ENCODE assay signal across 30 cellular contexts in genomic region chr1:237013608-237014007, GRCh38. TPM values are rescaled to one million over a fixed set of nuclear protein-coding genes. Genes with fewer than 3 reads are reported as not detected.
DNase-seq lines count a peak whose midpoint lies in the region; ATAC-seq and TF ChIP-seq lines count a peak whose summit lies in the region.
"Had no signal": no experiment of that assay in that cellular context is flagged by ENCODE, and none has a peak within 500 bp of the region (broad histone marks: within the 10 kb centered on the region; RNA-seq: fewer than 3 reads in every experiment).

No MANE protein-coding gene starts in this region.

- H3K9me3 ChIP-seq in muscle layer of duodenum (ENCODE audit: control insufficient read depth in 1 of 2, low read length in 2 of 2) (no peaks in the 10 kb centered on the region), tibial artery (no peaks in the 10 kb centered on the region)
- H3K9me3 ChIP-seq: Peyer's patch had no signal

- DNase-seq in DMS 273 (lab: John Stamatoyannopoulos, UW; ENCODE audit: unreplicated experiment) (peak; percentile 20), DMS 273 treated with DMSO at 0.1 percent for 48 hours (lab: John Stamatoyannopoulos, UW) (no peak), cerebellar cortex (ENCODE audit: low spot score) (peak; percentile 24), tibial artery (no peak), omental fat pad (ENCODE audit: low spot score) (no peak), occipital lobe (lab: John Stamatoyannopoulos, UW) (no peak)
- DNase-seq: activated CD4-positive, alpha-beta memory T cell treated with anti-CD3 and anti-CD28 coated beads for 36 hours; activated CD4-positive, alpha-beta T cell treated with anti-CD3 and anti-CD28 coated beads for 1 hour; activated naive CD4-positive, alpha-beta T cell treated with anti-CD3 and anti-CD28 coated beads for 36 hours; cortex of kidney; effector memory CD4-positive, alpha-beta T cell; glutamatergic neuron; GOT3; midbrain; natural killer cell; NCI-H1048; NCI-H446 treated with DMSO at 0.1 percent for 48 hours; Peyer's patch; retina; SIG-M5; stimulated activated naive CD8-positive, alpha-beta T cell treated with anti-CD3 and anti-CD28 coated beads, Interleukin-15, Interleukin-2, amounts not matched to agents 100 U/mL and 50 U/mL, for 24 hours had no signal

- H3K4me1 ChIP-seq in muscle layer of duodenum (ENCODE audit: control insufficient read depth in 1 of 2, insufficient read depth in 2 of 2, low read length in 2 of 2) (peaks cover 0 to 4% of the 10 kb centered on the region in 2 donors), tibial artery (peaks cover 0 to 54% (median 18%) of the 10 kb centered on the region in 4 donors)
- H3K4me1 ChIP-seq: Peyer's patch had no signal

- H3K4me3 ChIP-seq in muscle layer of duodenum (ENCODE audit: low read depth in 1 of 2, low read length in 2 of 2) (no peak overlapping the region), tibial artery (no peak overlapping the region)
- H3K4me3 ChIP-seq: Peyer's patch, smooth muscle cell had no signal

- intact Hi-C loops in tibial artery (cut with DNase I; ENCODE audit: low total_unique reads) = no loop called here

- ATAC-seq in omental fat pad (ENCODE audit: low FRiP score) = no peak
- ATAC-seq in GM18909 (IDR thresholded peaks at IDR 0.05; ENCODE audit: poor library complexity, unreplicated experiment) = no peak
- ATAC-seq: natural killer cell; stimulated activated naive CD8-positive, alpha-beta T cell treated with anti-CD3 and anti-CD28 coated beads, Interleukin-15, Interleukin-2, amounts not matched to agents 100 U/mL and 50 U/mL, for 24 hours had no signal

- no peak for TF ChIP-seq CTCF in tibial artery (IDR thresholded peaks at IDR 0.05)
- TF ChIP-seq CTCF in omental fat pad (IDR thresholded peaks at IDR 0.05) = no peak

- H3K36me3 ChIP-seq in muscle layer of duodenum (ENCODE audit: control insufficient read depth in 1 of 2, insufficient read depth in 2 of 2, low read length in 2 of 2) = no peaks in the 10 kb centered on the region
- no peaks in the 10 kb centered on the region for H3K36me3 ChIP-seq in tibial artery
- H3K36me3 ChIP-seq: Peyer's patch had no signal

- H3K27ac ChIP-seq in muscle layer of duodenum (ENCODE audit: low read length) = peak overlapping the region; percentile 79
- H3K27ac ChIP-seq in tibial artery = peak overlapping the region; percentile 91 to 92
- H3K27ac ChIP-seq: 22Rv1, epithelial cell of prostate had no signal

- H3K27me3 ChIP-seq in muscle layer of duodenum (ENCODE audit: low read depth, low read length) = no peaks in the 10 kb centered on the region
- no peaks in the 10 kb centered on the region for H3K27me3 ChIP-seq in tibial artery
- H3K27me3 ChIP-seq: Peyer's patch had no signal

RNA-seq across cellular contexts. Expression of gene MT1HL1, which starts 9.4 kb away (rescaled TPM):
- total RNA-seq in omental fat pad (not detected), occipital lobe (not detected)
- total RNA-seq: activated CD4-positive, alpha-beta memory T cell treated with anti-CD3 and anti-CD28 coated beads for 36 hours; activated naive CD4-positive, alpha-beta T cell treated with anti-CD3 and anti-CD28 coated beads for 36 hours; activated T-helper 1 cell treated with anti-CD3 and anti-CD28 coated beads, Interleukin-12 subunit alpha, Interleukin-12 subunit beta, Interleukin-2, Interleukin-4 antibody, amounts not matched to agents 30 ng/mL and 10 ng/mL and 1 ng/mL, durations not matched to agents 14 hours and 24 hours and 36 hours; bronchial epithelial cell; HT-29; liver; natural killer cell; Peyer's patch; smooth muscle cell had no signal

RNA-seq across cellular contexts. Expression of gene RYR2, which starts 28.4 kb away (rescaled TPM):
- total RNA-seq in omental fat pad = 1 to 10 TPM in 3 of 4 donors, under 1 TPM in 1; 0.19 to 2.4 (median 1.2) TPM
- total RNA-seq in occipital lobe = 40.7 TPM
- total RNA-seq: activated naive CD4-positive, alpha-beta T cell treated with anti-CD3 and anti-CD28 coated beads for 36 hours; activated T-helper 1 cell treated with anti-CD3 and anti-CD28 coated beads, Interleukin-12 subunit alpha, Interleukin-12 subunit beta, Interleukin-2, Interleukin-4 antibody, amounts not matched to agents 30 ng/mL and 10 ng/mL and 1 ng/mL, durations not matched to agents 14 hours and 24 hours and 36 hours; bronchial epithelial cell; HT-29 had no signal

Comparison
In these comparisons a context has a peak if more than half of its experiments do, and no peak if none do; other contexts are left out.
1. DNase-seq: peak in DMS 273 (single experiment) and cerebellar cortex (single experiment); none in DMS 273 treated with DMSO at 0.1 percent for 48 hours (single experiment), tibial artery (0 of 2), omental fat pad (single experiment) and occipital lobe (single experiment).
2. RNA of gene RYR2, which starts 28.4 kb away (total RNA-seq): 40.7 TPM in occipital lobe (single experiment); 0.19 to 2.4 TPM in omental fat pad; every median in the first group is over 10 times any median in the second.